In genomic region chr5:56490971-56491468, GRCh38 we compare ENCODE assay signal across 10 cellular contexts.
DNase-seq lines count a peak whose midpoint lies in the region; FAIRE-seq and TF ChIP-seq lines count a peak whose summit lies in the region.
"Had no signal": no experiment of that assay in that cellular context is flagged by ENCODE, and none has a peak within 500 bp of the region (broad histone marks: within the 10 kb centered on the region; RNA-seq: fewer than 3 reads in every experiment).

No MANE protein-coding gene starts in this region.

- TF ChIP-seq EP300 in tibial nerve (IDR thresholded peaks at IDR 0.05) = no peak

- H3K79me2 ChIP-seq in hepatocyte = no peaks in the 10 kb centered on the region

- no peak overlapping the region for H3K4me3 ChIP-seq in hepatocyte
- H3K4me3 ChIP-seq in tibial nerve = no peak overlapping the region
- H3K4me3 ChIP-seq in small intestine (ENCODE audit: low read depth in 1 of 2, low read length in 2 of 2) = no peak overlapping the region
- H3K4me3 ChIP-seq: testis had no signal

- peak overlapping the region; percentile 51 for H3K4me2 ChIP-seq in hepatocyte

- TF ChIP-seq CTCF in hepatocyte (IDR thresholded peaks at IDR 0.05; ENCODE audit: poor library complexity) (no peak), tibial nerve (IDR thresholded peaks at IDR 0.05) (no peak)

- TF ChIP-seq POLR2A in tibial nerve (IDR thresholded peaks at IDR 0.05) = no peak

- H3K27me3 ChIP-seq in hepatocyte = no peaks in the 10 kb centered on the region
- no peaks in the 10 kb centered on the region for H3K27me3 ChIP-seq in tibial nerve
- H3K27me3 ChIP-seq in small intestine (ENCODE audit: control insufficient read depth in 2 of 2, insufficient read depth in 2 of 2, low read length in 2 of 2) = no peaks in the 10 kb centered on the region
- H3K27me3 ChIP-seq: testis had no signal

- H3K27ac ChIP-seq in hepatocyte (peak overlapping the region; percentile 64), tibial nerve (no peak overlapping the region), small intestine (ENCODE audit: low read depth in 1 of 2, low read length in 1 of 2) (no peak overlapping the region)
- H3K27ac ChIP-seq: testis had no signal

- H3K4me1 ChIP-seq in hepatocyte (ENCODE audit: insufficient read depth) = peaks cover 20% of the 10 kb centered on the region
- H3K4me1 ChIP-seq in tibial nerve = peaks cover 0 to 16% (median 0%) of the 10 kb centered on the region in 4 donors
- no peaks in the 10 kb centered on the region for H3K4me1 ChIP-seq in small intestine (ENCODE audit: control insufficient read depth in 2 of 2, insufficient read depth in 1 of 2, low read depth in 1 of 2, low read length in 1 of 2)

- DNase-seq in NCI-H2029 treated with DMSO at 0.1 percent for 48 hours (lab: John Stamatoyannopoulos, UW) (peak; percentile 32), activated T-cell treated with anti-CD3 and anti-CD28 coated beads for 1 hour (ENCODE audit: low read depth) (peak; percentile 20), hepatocyte (ENCODE audit: low spot score) (peak; percentile 53), tibial nerve (ENCODE audit: low spot score in 2 of 2) (no peak), NCI-H526 (lab: John Stamatoyannopoulos, UW) (no peak), small intestine (no peak), germinal center (ENCODE audit: low spot score) (no peak)
- peak in 2 of 3 donors; percentile 36 to 48 for DNase-seq in stimulated activated CD4-positive, alpha-beta T cell treated with anti-CD3 and anti-CD28 coated beads, TNF-alpha, amount 100 ng/mL, for 48 hours (ENCODE audit: low read depth in 3 of 3)
- DNase-seq: testis had no signal

- H4K20me1 ChIP-seq in hepatocyte (ENCODE audit: insufficient read depth, poor library complexity, severe bottlenecking) = no peaks in the 10 kb centered on the region

- H3K9me3 ChIP-seq in hepatocyte (ENCODE audit: low read depth) = no peaks in the 10 kb centered on the region
- H3K9me3 ChIP-seq in tibial nerve = no peaks in the 10 kb centered on the region
- H3K9me3 ChIP-seq in small intestine (ENCODE audit: control insufficient read depth, low read depth) = no peaks in the 10 kb centered on the region
- H3K9me3 ChIP-seq: testis had no signal

- H3K9me2 ChIP-seq in hepatocyte (replicated peaks; ENCODE audit: insufficient read depth) = no peaks in the 10 kb centered on the region

- no peak for FAIRE-seq in small intestine (lab: Jason Lieb, UNC)
- FAIRE-seq: G401.6 had no signal

- H2AFZ ChIP-seq in hepatocyte = peak overlapping the region; percentile 4

- 15% methylated on average over 9 of the region's 9 CpGs for WGBS in hepatocyte (ENCODE audit: low lambda C conversion rate, missing lambda C conversion rate)
- WGBS in tibial nerve, 2 donors = 86 to 87% methylated on average over 9 of the region's 9 CpGs
- WGBS in small intestine, 3 donors = 61 to 66% (median 64%) methylated on average over 9 of the region's 9 CpGs

- H3K36me3 ChIP-seq in hepatocyte (replicated peaks; ENCODE audit: insufficient read depth, low read depth) (no peaks in the 10 kb centered on the region), tibial nerve (no peaks in the 10 kb centered on the region), small intestine (ENCODE audit: control insufficient read depth in 2 of 2, insufficient read depth in 2 of 2, low read length in 2 of 2) (no peaks in the 10 kb centered on the region)

Comparison
In these comparisons a context has a peak if more than half of its experiments do, and no peak if none do; other contexts are left out.
1. DNase-seq: peak in NCI-H2029 treated with DMSO at 0.1 percent for 48 hours (single experiment), activated T-cell treated with anti-CD3 and anti-CD28 coated beads for 1 hour (single experiment), hepatocyte (single experiment) and stimulated activated CD4-positive, alpha-beta T cell treated with anti-CD3 and anti-CD28 coated beads, TNF-alpha, amount 100 ng/mL, for 48 hours (2 of 3); none in tibial nerve (0 of 2), NCI-H526 (0 of 2), small intestine (single experiment) and germinal center (single experiment).